17 cellular contexts compared by ENCODE assay signal in the genomic region with DNA sequence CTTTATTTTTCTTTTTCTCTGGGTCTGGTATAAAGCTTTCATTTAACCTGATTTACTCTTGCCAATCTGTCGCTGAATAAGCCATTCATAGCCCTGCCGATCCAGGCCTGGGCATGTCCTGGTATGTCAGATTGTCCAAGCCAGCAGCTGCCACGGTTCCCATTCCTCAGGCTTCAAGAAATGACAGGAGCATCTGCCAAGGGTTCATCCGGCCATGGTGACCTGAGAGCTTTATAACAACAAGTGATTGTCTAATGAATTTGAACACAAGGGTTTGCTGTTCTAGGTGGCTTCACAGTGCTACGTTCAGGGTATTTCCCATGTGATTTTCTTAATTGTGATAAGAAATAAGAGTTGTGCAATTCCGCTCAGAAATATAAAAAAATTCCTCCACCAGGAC. TPM values are rescaled to one million over a fixed set of nuclear protein-coding genes. Genes with fewer than 3 reads are reported as not detected.
DNase-seq lines count a peak whose midpoint lies in the region; ATAC-seq and TF ChIP-seq lines count a peak whose summit lies in the region.
"Had no signal": no experiment of that assay in that cellular context is flagged by ENCODE, and none has a peak within 500 bp of the region (broad histone marks: within the 10 kb centered on the region; RNA-seq: fewer than 3 reads in every experiment).

No MANE protein-coding gene starts in this region.

- no peaks in the 10 kb centered on the region for H3K4me1 ChIP-seq in H9 (ENCODE audit: insufficient read depth, low read length)
- H3K4me1 ChIP-seq: vagina had no signal

- no peak overlapping the region for H3K18ac ChIP-seq in H9 (ENCODE audit: insufficient read length, low read depth, low read length)

- H3K4ac ChIP-seq in H9 (ENCODE audit: low read depth, low read length) = no peak overlapping the region

- no peaks in the 10 kb centered on the region for H3K36me3 Mint-ChIP-seq in H9 (ENCODE audit: insufficient read depth in 1 of 3, low read depth in 3 of 3)
- H3K36me3 Mint-ChIP-seq in activated T-helper 17 cell treated with anti-CD3 and anti-CD28 coated beads, Interleukin-2, amount 50 U/mL, for 72 hours (ENCODE audit: low read depth) = no peaks in the 10 kb centered on the region
- H3K36me3 Mint-ChIP-seq: CD8-positive, alpha-beta T cell; IgD-negative memory B cell had no signal

- peaks cover 10% of the 10 kb centered on the region for H3K9me3 ChIP-seq in WERI-Rb-1 (ENCODE audit: severe bottlenecking)
- H3K9me3 ChIP-seq in H9 (ENCODE audit: control insufficient read depth, low read depth, low read length) = no peaks in the 10 kb centered on the region
- H3K9me3 ChIP-seq: SJSA1, vagina had no signal

- H2BK12ac ChIP-seq in H9 (ENCODE audit: insufficient read length, low read depth, low read length) = no peak overlapping the region

- intact Hi-C loops in left cardiac atrium (cut with DNase I) (no loop called here), sciatic nerve (cut with DNase I) (no loop called here)

- ATAC-seq in left cardiac atrium (peak; percentile 50 to 69), sciatic nerve (peak; percentile 71), HG02981 (IDR thresholded peaks at IDR 0.05; ENCODE audit: unreplicated experiment) (no peak)
- ATAC-seq in activated T-helper 17 cell treated with anti-CD3 and anti-CD28 coated beads, Interleukin-2, amount 50 U/mL, for 72 hours (replicated peaks) = no peak
- ATAC-seq: CD8-positive, alpha-beta T cell had no signal

- no peak overlapping the region for H2BK15ac ChIP-seq in H9 (ENCODE audit: low read depth, low read length)

- H4K5ac ChIP-seq in H9 (ENCODE audit: insufficient read length, low read depth, low read length) = no peak overlapping the region

- H4K8ac ChIP-seq in H9 (replicated peaks; ENCODE audit: insufficient read length, low read depth, low read length) = no peak overlapping the region

- H3K27me3 ChIP-seq in WERI-Rb-1 (ENCODE audit: insufficient read depth, low read depth, severe bottlenecking) (no peaks in the 10 kb centered on the region), H9 (ENCODE audit: insufficient read depth, low read length) (no peaks in the 10 kb centered on the region)
- H3K27me3 ChIP-seq: SJSA1, vagina had no signal

- DNase-seq in NCI-H1105 (lab: John Stamatoyannopoulos, UW) (peak; percentile 31), WERI-Rb-1 (peak; percentile 86), left cardiac atrium (no peak), sciatic nerve (ENCODE audit: low spot score) (no peak), H9 (no peak), NCI-H510A (lab: John Stamatoyannopoulos, UW) (no peak)
- DNase-seq: CD8-positive, alpha-beta T cell; kidney; NCI-H1092; NCI-H226; T1000 had no signal

- no peak overlapping the region for H2AFZ ChIP-seq in H9 (ENCODE audit: low read length)

- H3K27ac ChIP-seq in WERI-Rb-1 (peak overlapping the region; percentile 87), H9 (ENCODE audit: insufficient read length, low read depth, low read length) (no peak overlapping the region)
- H3K27ac ChIP-seq: SJSA1, vagina had no signal

- H4K91ac ChIP-seq in H9 (ENCODE audit: insufficient read length, low read depth, low read length) = no peak overlapping the region

- no peak overlapping the region for H3K14ac ChIP-seq in H9 (ENCODE audit: insufficient read depth, low read length)

- no peak overlapping the region for H2AK5ac ChIP-seq in H9 (ENCODE audit: insufficient read length, low read length)

- no peaks in the 10 kb centered on the region for H3K79me1 ChIP-seq in H9 (ENCODE audit: insufficient read depth, low read depth, low read length, poor library complexity, severe bottlenecking)

- no peak overlapping the region for H3K23ac ChIP-seq in H9 (ENCODE audit: insufficient read length, low read depth, low read length)

- H2BK20ac ChIP-seq in H9 (ENCODE audit: low read depth, low read length, poor library complexity, severe bottlenecking) = no peak overlapping the region

- TF ChIP-seq CTCF in WERI-Rb-1 (IDR thresholded peaks at IDR 0.05; ENCODE audit: low read depth, low read length) (no peak), H9 (conservative IDR thresholded peaks at IDR 0.05) (no peak)

- H3K9me3 Mint-ChIP-seq in H9 = peaks cover 5 to 7% of the 10 kb centered on the region in 2 experiments; a peak in 4 of 5 replicates
- H3K9me3 Mint-ChIP-seq in activated T-helper 17 cell treated with anti-CD3 and anti-CD28 coated beads, Interleukin-2, amount 50 U/mL, for 72 hours = peaks cover 7% of the 10 kb centered on the region

- H3K27me3 Mint-ChIP-seq in H9 (ENCODE audit: low read depth) = peaks cover 4% of the 10 kb centered on the region
- H3K27me3 Mint-ChIP-seq in activated T-helper 17 cell treated with anti-CD3 and anti-CD28 coated beads, Interleukin-2, amount 50 U/mL, for 72 hours = peaks cover 22% of the 10 kb centered on the region

- H4K20me1 ChIP-seq in H9 (ENCODE audit: control insufficient read depth, insufficient read depth, insufficient read length) = no peaks in the 10 kb centered on the region

- H3K4me1 Mint-ChIP-seq in H9 = no peaks in the 10 kb centered on the region
- no peaks in the 10 kb centered on the region for H3K4me1 Mint-ChIP-seq in activated T-helper 17 cell treated with anti-CD3 and anti-CD28 coated beads, Interleukin-2, amount 50 U/mL, for 72 hours
- H3K4me1 Mint-ChIP-seq: IgD-negative memory B cell had no signal

- no peaks in the 10 kb centered on the region for H3K23me2 ChIP-seq in H9 (ENCODE audit: insufficient read length, low read depth, low read length, poor library complexity, severe bottlenecking)

- no peak overlapping the region for H3K4me3 Mint-ChIP-seq in H9
- no peak overlapping the region for H3K4me3 Mint-ChIP-seq in activated T-helper 17 cell treated with anti-CD3 and anti-CD28 coated beads, Interleukin-2, amount 50 U/mL, for 72 hours
- H3K4me3 Mint-ChIP-seq: CD8-positive, alpha-beta T cell; IgD-negative memory B cell; stimulated activated naive CD8-positive, alpha-beta T cell treated with anti-CD3 and anti-CD28 coated beads, Interleukin-15, Interleukin-2, amounts not matched to agents 100 ng/mL and 50 ng/mL, for 24 hours had no signal

- H3K4me3 ChIP-seq in WERI-Rb-1 (ENCODE audit: low read depth, low read length) = no peak overlapping the region
- H3K4me3 ChIP-seq: SJSA1, vagina had no signal

- no peak overlapping the region for H2BK5ac ChIP-seq in H9 (ENCODE audit: insufficient read length, low read length)

- no peak overlapping the region for H3K56ac ChIP-seq in H9 (ENCODE audit: insufficient read length, low read depth, low read length)

- no peak overlapping the region for H2BK120ac ChIP-seq in H9 (ENCODE audit: low read depth, low read length, poor library complexity, severe bottlenecking)

- no peak overlapping the region for H3T11ph ChIP-seq in H9 (ENCODE audit: low read length)

- H3K4me2 ChIP-seq in H9 (ENCODE audit: insufficient read depth, insufficient read length, low read length) = no peak overlapping the region

- no peak overlapping the region for H3K9ac ChIP-seq in H9 (ENCODE audit: extremely low read depth, insufficient read length, low read length)

- H3K27ac Mint-ChIP-seq in H9 = no peak overlapping the region
- no peak overlapping the region for H3K27ac Mint-ChIP-seq in activated T-helper 17 cell treated with anti-CD3 and anti-CD28 coated beads, Interleukin-2, amount 50 U/mL, for 72 hours
- H3K27ac Mint-ChIP-seq: CD8-positive, alpha-beta T cell; IgD-negative memory B cell; stimulated activated naive CD8-positive, alpha-beta T cell treated with anti-CD3 and anti-CD28 coated beads, Interleukin-15, Interleukin-2, amounts not matched to agents 100 ng/mL and 50 ng/mL, for 24 hours had no signal

- WGBS in H9 (ENCODE audit: extremely low coverage, insufficient read length, low lambda C conversion rate) = no CpG with 5 or more reads among the region's 6 CpGs

- H3K79me2 ChIP-seq in H9 (ENCODE audit: insufficient read depth, low read length) = no peaks in the 10 kb centered on the region

- H3K36me3 ChIP-seq in WERI-Rb-1 = no peaks in the 10 kb centered on the region
- H3K36me3 ChIP-seq: SJSA1, vagina had no signal

RNA-seq across cellular contexts. Expression of gene PNMA8A, which starts 20.0 kb away (rescaled TPM):
- total RNA-seq in left cardiac atrium (10 to 100 TPM; 13.9 to 16.5 TPM), sciatic nerve (9.3 TPM), H9 (2021) (22.6 and 23.2 TPM in 2 replicates)
- not detected for total RNA-seq in activated T-helper 17 cell treated with anti-CD3 and anti-CD28 coated beads, Interleukin-2, amount 50 U/mL, for 72 hours
- total RNA-seq: CD8-positive, alpha-beta T cell had no signal

RNA-seq across cellular contexts. Expression of gene PNMA8C, which starts 22.6 kb away (rescaled TPM):
- total RNA-seq in left cardiac atrium = under 1 TPM; 0.09 to 0.16 TPM
- total RNA-seq in sciatic nerve = not detected
- total RNA-seq in H9 (2021) = 1.7 and 1.8 TPM in 2 replicates
- total RNA-seq in activated T-helper 17 cell treated with anti-CD3 and anti-CD28 coated beads, Interleukin-2, amount 50 U/mL, for 72 hours = not detected
- total RNA-seq: SJSA1 had no signal

RNA-seq across cellular contexts. Expression of gene CCDC8, which starts 38.0 kb away (rescaled TPM):
- total RNA-seq in left cardiac atrium = 10 to 100 TPM; 29.6 to 38.4 TPM
- 9.0 TPM for total RNA-seq in sciatic nerve
- 27.5 and 28.7 TPM in 2 replicates for total RNA-seq in H9 (2021)
- not detected for total RNA-seq in activated T-helper 17 cell treated with anti-CD3 and anti-CD28 coated beads, Interleukin-2, amount 50 U/mL, for 72 hours
- total RNA-seq: CD8-positive, alpha-beta T cell had no signal

RNA-seq across cellular contexts. Expression of gene PNMA8B, which starts 44.3 kb away (rescaled TPM):
- total RNA-seq in left cardiac atrium (1 to 10 TPM; 1.5 to 2.5 TPM), sciatic nerve (3.6 TPM), H9 (2021) (1.4 and 1.5 TPM in 2 replicates)
- under 1 TPM in 1 of 2 donors, not detected in 1; 0.08 TPM for total RNA-seq in activated T-helper 17 cell treated with anti-CD3 and anti-CD28 coated beads, Interleukin-2, amount 50 U/mL, for 72 hours
- total RNA-seq: CD8-positive, alpha-beta T cell; SJSA1 had no signal

Comparison
In these comparisons a context has a peak if more than half of its experiments do, and no peak if none do; other contexts are left out.
1. DNase-seq: peak in NCI-H1105 (single experiment) and WERI-Rb-1 (single experiment); none in left cardiac atrium (single experiment), sciatic nerve (single experiment), H9 (single experiment) and NCI-H510A (single experiment).
2. ATAC-seq: peak in left cardiac atrium (2 of 2) and sciatic nerve (single experiment); none in HG02981 (single experiment) and activated T-helper 17 cell treated with anti-CD3 and anti-CD28 coated beads, Interleukin-2, amount 50 U/mL, for 72 hours (single experiment).
3. RNA of gene PNMA8A, which starts 20.0 kb away (total RNA-seq): 22.6 to 23.2 TPM in H9, 13.9 to 16.5 TPM in left cardiac atrium and 9.3 TPM in sciatic nerve (single experiment); not detected in activated T-helper 17 cell treated with anti-CD3 and anti-CD28 coated beads, Interleukin-2, amount 50 U/mL, for 72 hours; every median in the first group is over 10 times any median in the second.
4. RNA of gene CCDC8, which starts 38.0 kb away (total RNA-seq): 29.6 to 38.4 TPM in left cardiac atrium, 27.5 to 28.7 TPM in H9 and 9.0 TPM in sciatic nerve (single experiment); not detected in activated T-helper 17 cell treated with anti-CD3 and anti-CD28 coated beads, Interleukin-2, amount 50 U/mL, for 72 hours; every median in the first group is over 10 times any median in the second.